1 cellular context compared by ENCODE assay signal in genomic region chr10:75407296-75407715, GRCh38.
A peak's percentile ranks its signal among the peaks of the same experiment; 100 is the strongest.
TF ChIP-seq lines count a peak whose summit lies in the region.

No MANE protein-coding gene starts in this region.

TF ChIP-seq in H1, 55 proteins besides CTCF, POLR2A, EP300 and RAD21:
- TF ChIP-seq SP4 (IDR thresholded peaks at IDR 0.05; ENCODE audit: low read length) (no peak), CTBP2 (IDR thresholded peaks at IDR 0.05; ENCODE audit: borderline replicate concordance, insufficient read depth, insufficient read length, low read length) (peak; percentile 94), CREB1 (IDR thresholded peaks at IDR 0.05) (no peak), SP1 (IDR thresholded peaks at IDR 0.05; ENCODE audit: low read depth, low read length) (no peak), ATF2 (IDR thresholded peaks at IDR 0.05; ENCODE audit: low read length) (no peak), GTF2F1 (IDR thresholded peaks at IDR 0.05; ENCODE audit: borderline replicate concordance, low read depth, low read length) (no peak), MAX (IDR thresholded peaks at IDR 0.05) (no peak), YY1 (IDR thresholded peaks at IDR 0.05; ENCODE audit: low read depth, low read length) (no peak), TAF7 (optimal IDR thresholded peaks at IDR 0.05; ENCODE audit: borderline replicate concordance, low read depth, low read length) (no peak), CBX5 (IDR thresholded peaks at IDR 0.05; ENCODE audit: low read depth, low read length) (no peak), RBBP5 (IDR thresholded peaks at IDR 0.05; ENCODE audit: borderline replicate concordance, low read depth, low read length) (no peak), GABPA (IDR thresholded peaks at IDR 0.05; ENCODE audit: borderline replicate concordance, insufficient read depth, low read length) (no peak), JUN (IDR thresholded peaks at IDR 0.05; ENCODE audit: low read depth, low read length) (no peak), CEBPB (IDR thresholded peaks at IDR 0.05; ENCODE audit: low read depth, low read length) (no peak), RNF2 (IDR thresholded peaks at IDR 0.05; ENCODE audit: borderline replicate concordance, low read depth, low read length, missing control alignments, poor library complexity, severe bottlenecking) (peak; percentile 83)
